In the genomic region with DNA sequence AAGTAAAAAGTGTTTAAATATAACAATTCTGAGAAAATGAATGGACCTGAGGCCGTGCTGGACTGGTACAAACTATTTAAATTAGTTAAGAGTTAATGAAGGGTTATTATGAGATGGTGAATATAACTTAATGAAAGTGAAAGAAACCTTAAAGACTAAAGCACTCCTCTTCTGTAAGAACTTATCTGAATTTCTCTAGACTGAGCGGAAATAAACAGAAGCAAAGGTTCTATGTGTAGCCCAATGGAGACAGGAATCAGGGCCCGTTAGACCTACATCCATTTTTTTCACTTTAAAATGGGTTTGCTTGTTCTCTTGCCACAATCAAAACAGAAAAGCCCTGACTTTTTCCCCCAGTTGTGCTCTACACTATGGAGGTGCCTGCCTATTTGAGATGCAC, we compare ENCODE assay signal across 29 cellular contexts. TPM values are rescaled to one million over a fixed set of nuclear protein-coding genes. Genes with fewer than 3 reads are reported as not detected.
"Had no signal": no experiment of that assay in that cellular context is flagged by ENCODE, and none has a peak within 500 bp of the region (broad histone marks: within the 10 kb centered on the region; RNA-seq: fewer than 3 reads in every experiment).

No MANE protein-coding gene starts in this region.

- H3K4me3 Mint-ChIP-seq: natural killer cell; nephron; neural progenitor cell; stimulated activated effector memory CD8-positive, alpha-beta T cell treated with anti-CD3 and anti-CD28 coated beads, Interleukin-12 subunit alpha, Interleukin-12 subunit beta, amount 100 ng/mL, for 72 hours; stimulated activated naive B cell treated with anti-CD40 and anti-IgM and Interleukin-4, amounts not matched to agents 10 μg/mL and 1 μg/mL and 100 μg/mL, for 72 hours; stimulated activated naive CD8-positive, alpha-beta T cell treated with anti-CD3 and anti-CD28 coated beads, Interleukin-15, Interleukin-2, amounts not matched to agents 100 ng/mL and 50 ng/mL, for 24 hours had no signal

- H3K4me1 ChIP-seq: neural progenitor cell, parathyroid adenoma, psoas muscle, right lobe of liver, sigmoid colon, stomach, thyroid gland, tibial nerve, upper lobe of left lung, uterus had no signal

- DNase-seq: natural killer cell; occipital lobe; ovary; posterior cingulate gyrus; psoas muscle; right cardiac atrium; right lobe of liver; sigmoid colon; small intestine; stimulated activated CD4-positive, alpha-beta T cell treated with anti-CD3 and anti-CD28 coated beads, Interleukin-15, amount 100 ng/mL, for 24 hours; stimulated activated CD4-positive, alpha-beta T cell treated with anti-CD3 and anti-CD28 coated beads, Interleukin-2, amount 100 ng/mL, for 24 hours; stimulated activated CD4-positive, alpha-beta T cell treated with anti-CD3 and anti-CD28 coated beads, Interleukin-2, amount 100 ng/mL, for 48 hours; stimulated activated CD4-positive, alpha-beta T cell treated with anti-CD3 and anti-CD28 coated beads, Interleukin-4, amount 100 ng/mL, for 24 hours; stimulated activated naive B cell treated with anti-CD40 and anti-IgM and Interleukin-4, amounts not matched to agents 10 μg/mL and 1 μg/mL and 100 μg/mL, for 72 hours; stimulated activated naive CD4-positive, alpha-beta T cell treated with Interleukin-2 at 50 U/mL for 16 hours; stomach; thyroid gland; trophoblast cell; upper lobe of left lung; uterus had no signal

- H3K9me3 Mint-ChIP-seq: natural killer cell; stimulated activated effector memory CD8-positive, alpha-beta T cell treated with anti-CD3 and anti-CD28 coated beads, Interleukin-12 subunit alpha, Interleukin-12 subunit beta, amount 100 ng/mL, for 72 hours; stimulated activated naive B cell treated with anti-CD40 and anti-IgM and Interleukin-4, amounts not matched to agents 10 μg/mL and 1 μg/mL and 100 μg/mL, for 72 hours had no signal

- H3K27me3 ChIP-seq: neural progenitor cell, ovary, right lobe of liver, sigmoid colon, stomach, thyroid gland, tibial nerve, upper lobe of left lung, uterus had no signal

- H3K36me3 Mint-ChIP-seq: natural killer cell; stimulated activated effector memory CD8-positive, alpha-beta T cell treated with anti-CD3 and anti-CD28 coated beads, Interleukin-12 subunit alpha, Interleukin-12 subunit beta, amount 100 ng/mL, for 72 hours; stimulated activated naive B cell treated with anti-CD40 and anti-IgM and Interleukin-4, amounts not matched to agents 10 μg/mL and 1 μg/mL and 100 μg/mL, for 72 hours had no signal

- H3K27me3 Mint-ChIP-seq: progenitor cell of endocrine pancreas; stimulated activated naive B cell treated with anti-CD40 and anti-IgM and Interleukin-4, amounts not matched to agents 10 μg/mL and 1 μg/mL and 100 μg/mL, for 72 hours; stimulated activated naive CD8-positive, alpha-beta T cell treated with anti-CD3 and anti-CD28 coated beads, Interleukin-15, Interleukin-2, amounts not matched to agents 100 ng/mL and 50 ng/mL, for 24 hours had no signal

- H3K4me3 ChIP-seq: neural progenitor cell, ovary, psoas muscle, right lobe of liver, sigmoid colon, stomach, thoracic aorta, thyroid gland, tibial nerve, upper lobe of left lung, uterus had no signal

- H3K4me1 Mint-ChIP-seq: nephron, neural progenitor cell had no signal

- FAIRE-seq: small intestine had no signal

- H3K4me2 ChIP-seq: neural progenitor cell had no signal

- H3K36me3 ChIP-seq: neural progenitor cell, ovary, right lobe of liver, sigmoid colon, stomach, thoracic aorta, thyroid gland, tibial nerve, upper lobe of left lung, uterus had no signal

- H3K27ac ChIP-seq: neural progenitor cell, ovary, parathyroid adenoma, psoas muscle, right lobe of liver, sigmoid colon, stomach, thoracic aorta, thyroid gland, tibial nerve, upper lobe of left lung, uterus had no signal

- ATAC-seq: natural killer cell; psoas muscle; right cardiac atrium; right lobe of liver; stimulated activated effector memory CD8-positive, alpha-beta T cell treated with anti-CD3 and anti-CD28 coated beads, Interleukin-12 subunit alpha, Interleukin-12 subunit beta, amount 100 ng/mL, for 72 hours; stimulated activated naive B cell treated with anti-CD40 and anti-IgM and Interleukin-4, amounts not matched to agents 10 μg/mL and 1 μg/mL and 100 μg/mL, for 72 hours had no signal

- H3K27ac Mint-ChIP-seq: natural killer cell; nephron; neural progenitor cell; progenitor cell of endocrine pancreas; stimulated activated effector memory CD8-positive, alpha-beta T cell treated with anti-CD3 and anti-CD28 coated beads, Interleukin-12 subunit alpha, Interleukin-12 subunit beta, amount 100 ng/mL, for 72 hours; stimulated activated naive B cell treated with anti-CD40 and anti-IgM and Interleukin-4, amounts not matched to agents 10 μg/mL and 1 μg/mL and 100 μg/mL, for 72 hours; stimulated activated naive CD8-positive, alpha-beta T cell treated with anti-CD3 and anti-CD28 coated beads, Interleukin-15, Interleukin-2, amounts not matched to agents 100 ng/mL and 50 ng/mL, for 24 hours had no signal

- H3K9me3 ChIP-seq: ovary, psoas muscle, right lobe of liver, sigmoid colon, stomach, thoracic aorta, thyroid gland, tibial nerve, upper lobe of left lung, uterus had no signal

RNA-seq across cellular contexts. Expression of gene RTL9, which starts 55.7 kb away (rescaled TPM):
- total RNA-seq: natural killer cell, ureter had no signal
- polyA plus RNA-seq: stomach had no signal
